ENCODE assay signal across 1 cellular context in the genomic region with DNA sequence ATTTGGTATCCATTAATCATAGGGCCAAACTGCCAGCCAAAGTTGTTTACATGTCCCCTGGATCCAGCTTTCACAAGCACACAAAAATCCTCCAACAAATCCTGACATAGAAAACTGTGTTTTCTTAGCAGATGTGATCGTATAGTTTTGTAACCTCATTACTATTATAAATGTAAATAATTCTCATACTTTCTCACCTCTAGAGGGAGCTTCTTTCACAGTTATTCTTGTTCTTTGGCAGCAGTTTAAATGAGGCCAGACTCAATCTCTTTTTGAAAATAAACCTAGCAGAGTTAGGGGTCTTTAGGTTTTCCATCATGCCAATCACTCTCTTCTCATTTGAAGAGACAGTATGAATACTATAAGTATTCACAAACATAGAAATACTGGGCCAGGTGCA.
TF ChIP-seq lines count a peak whose summit lies in the region.

No MANE protein-coding gene starts in this region.

TF ChIP-seq in GM23338, 12 proteins besides CTCF, POLR2A, EP300 and RAD21 (continued from another document):
- TF ChIP-seq, protein P1, sequence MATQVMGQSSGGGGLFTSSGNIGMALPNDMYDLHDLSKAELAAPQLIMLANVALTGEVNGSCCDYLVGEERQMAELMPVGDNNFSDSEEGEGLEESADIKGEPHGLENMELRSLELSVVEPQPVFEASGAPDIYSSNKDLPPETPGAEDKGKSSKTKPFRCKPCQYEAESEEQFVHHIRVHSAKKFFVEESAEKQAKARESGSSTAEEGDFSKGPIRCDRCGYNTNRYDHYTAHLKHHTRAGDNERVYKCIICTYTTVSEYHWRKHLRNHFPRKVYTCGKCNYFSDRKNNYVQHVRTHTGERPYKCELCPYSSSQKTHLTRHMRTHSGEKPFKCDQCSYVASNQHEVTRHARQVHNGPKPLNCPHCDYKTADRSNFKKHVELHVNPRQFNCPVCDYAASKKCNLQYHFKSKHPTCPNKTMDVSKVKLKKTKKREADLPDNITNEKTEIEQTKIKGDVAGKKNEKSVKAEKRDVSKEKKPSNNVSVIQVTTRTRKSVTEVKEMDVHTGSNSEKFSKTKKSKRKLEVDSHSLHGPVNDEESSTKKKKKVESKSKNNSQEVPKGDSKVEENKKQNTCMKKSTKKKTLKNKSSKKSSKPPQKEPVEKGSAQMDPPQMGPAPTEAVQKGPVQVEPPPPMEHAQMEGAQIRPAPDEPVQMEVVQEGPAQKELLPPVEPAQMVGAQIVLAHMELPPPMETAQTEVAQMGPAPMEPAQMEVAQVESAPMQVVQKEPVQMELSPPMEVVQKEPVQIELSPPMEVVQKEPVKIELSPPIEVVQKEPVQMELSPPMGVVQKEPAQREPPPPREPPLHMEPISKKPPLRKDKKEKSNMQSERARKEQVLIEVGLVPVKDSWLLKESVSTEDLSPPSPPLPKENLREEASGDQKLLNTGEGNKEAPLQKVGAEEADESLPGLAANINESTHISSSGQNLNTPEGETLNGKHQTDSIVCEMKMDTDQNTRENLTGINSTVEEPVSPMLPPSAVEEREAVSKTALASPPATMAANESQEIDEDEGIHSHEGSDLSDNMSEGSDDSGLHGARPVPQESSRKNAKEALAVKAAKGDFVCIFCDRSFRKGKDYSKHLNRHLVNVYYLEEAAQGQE (IDR thresholded peaks at IDR 0.05; ENCODE audit: unreplicated experiment) = no peak
- TF ChIP-seq ZNF114 (CRISPR knock-in tag; IDR thresholded peaks at IDR 0.05) (no peak), CREB1 (CRISPR knock-in tag; IDR thresholded peaks at IDR 0.05; ENCODE audit: low read depth) (no peak), POLR2AphosphoS5 (IDR thresholded peaks at IDR 0.05; ENCODE audit: low read depth) (no peak), STAT1 (IDR thresholded peaks at IDR 0.05; ENCODE audit: unreplicated experiment) (no peak), ZNF331 (CRISPR knock-in tag; IDR thresholded peaks at IDR 0.05; ENCODE audit: low read depth) (no peak), EZH2 (IDR thresholded peaks at IDR 0.05; ENCODE audit: low read depth, unreplicated experiment) (no peak)
TF ChIP-seq in GM23338: peak in this region for 0.
